ENCODE assay signal across 25 cellular contexts in the genomic region with DNA sequence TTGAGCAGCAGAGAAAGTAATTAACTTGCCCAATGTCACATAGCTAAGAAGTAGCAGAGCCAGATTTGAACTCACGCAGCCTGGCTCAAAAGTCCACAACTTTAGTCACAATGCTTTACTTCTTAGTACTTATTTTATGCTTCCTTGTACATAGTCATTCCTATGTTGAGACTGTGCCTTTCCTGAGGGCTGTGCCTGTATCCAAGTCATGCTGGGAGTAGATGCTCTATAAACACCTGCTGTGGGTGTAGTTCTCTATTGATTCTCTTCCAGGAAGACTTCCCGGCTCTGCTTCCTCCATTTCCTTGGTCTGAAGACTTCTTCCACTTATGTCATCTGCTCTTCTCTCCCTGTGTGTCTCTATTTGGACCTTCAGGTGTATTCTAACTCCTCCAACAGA. TPM values are rescaled to one million over a fixed set of nuclear protein-coding genes. Genes with fewer than 3 reads are reported as not detected.
A peak's percentile ranks its signal among the peaks of the same experiment; 100 is the strongest.
DNase-seq lines count a peak whose midpoint lies in the region; ATAC-seq and TF ChIP-seq lines count a peak whose summit lies in the region.
"Had no signal": no experiment of that assay in that cellular context is flagged by ENCODE, and none has a peak within 500 bp of the region (broad histone marks: within the 10 kb centered on the region; RNA-seq: fewer than 3 reads in every experiment).

No MANE protein-coding gene starts in this region.

- intact Hi-C loops in Panc1 (cut with micrococcal nuclease; ENCODE audit: unreplicated experiment): no loop called here
- intact Hi-C loops in psoas muscle (cut with DNase I): no loop called here

- TF ChIP-seq CTCF in Panc1 (IDR thresholded peaks at IDR 0.05): no peak
- no peak for TF ChIP-seq CTCF in psoas muscle (IDR thresholded peaks at IDR 0.05)

- H3K4me1 ChIP-seq in BLaER1 treated with 17β-estradiol and CSF1 and Interleukin-3, amounts not matched to agents 10 nM and 100 nM: peaks cover 67 to 79% (median 72%) of the 10 kb centered on the region in 10 experiments
- no peaks in the 10 kb centered on the region for H3K4me1 ChIP-seq in Panc1 (ENCODE audit: control insufficient read depth, insufficient read depth, low read length)
- H3K4me1 ChIP-seq in psoas muscle: peaks cover 6% of the 10 kb centered on the region

- WGBS in psoas muscle, 3 donors: 47 to 83% (median 75%) methylated on average over 2 of the region's 2 CpGs

- no peak overlapping the region for H3K4me3 ChIP-seq in BLaER1 treated with 17β-estradiol and CSF1 and Interleukin-3, amounts not matched to agents 10 nM and 100 nM
- H3K4me3 ChIP-seq in Panc1 (ENCODE audit: low read depth in 2 of 2, low read length in 2 of 2) (no peak overlapping the region), psoas muscle (no peak overlapping the region)
- H3K4me3 ChIP-seq: BLaER1, GM12878, GM23338 had no signal

- CTCF ChIA-PET in Panc1 (lab: Charles Lee): no interaction called here

- H4K20me1 ChIP-seq in BLaER1 treated with 17β-estradiol and CSF1 and Interleukin-3, amounts not matched to agents 10 nM and 100 nM: no peaks in the 10 kb centered on the region
- H4K20me1 ChIP-seq: BLaER1 had no signal

- H3K27me3 ChIP-seq in BLaER1 treated with 17β-estradiol and CSF1 and Interleukin-3, amounts not matched to agents 10 nM and 100 nM: no peaks in the 10 kb centered on the region
- H3K27me3 ChIP-seq in Panc1 (ENCODE audit: control insufficient read depth, insufficient read depth, low read length) (no peaks in the 10 kb centered on the region), psoas muscle (ENCODE audit: insufficient read depth in 3 of 3, low read length in 2 of 3) (no peaks in the 10 kb centered on the region)
- H3K27me3 ChIP-seq: BLaER1 had no signal

- DNase-seq in NCI-H345 (lab: John Stamatoyannopoulos, UW) (peak; percentile 62), Panc1 (ENCODE audit: low read depth, low spot score) (no peak), psoas muscle (no peak), NCI-H2171 (lab: John Stamatoyannopoulos, UW) (no peak), NCI-H82 treated with DMSO at 0.1 percent for 48 hours (lab: John Stamatoyannopoulos, UW; ENCODE audit: unreplicated experiment) (no peak)
- DNase-seq: 8988T; CD4-positive, CD25-positive, alpha-beta regulatory T cell; CD8-positive, alpha-beta memory T cell; COR-L47; DMS 273 treated with DMSO at 0.1 percent for 48 hours; DMS53; DND-41; EL; HCEC 1CT; HFFc6; IMR-90 had no signal

- in situ Hi-C loops in Panc1 (cut with HindIII; ENCODE audit: low pct_unique_long_range_greater_than_20kb, low sequenced_read_pairs): no loop called here

- peak overlapping the region in 9 of 11 experiments; percentile 17 to 95 (median 94); a peak in 10 of 22 replicates for H3K27ac ChIP-seq in BLaER1 treated with 17β-estradiol and CSF1 and Interleukin-3, amounts not matched to agents 10 nM and 100 nM
- H3K27ac ChIP-seq in Panc1 (ENCODE audit: low read length): no peak overlapping the region
- no peak overlapping the region for H3K27ac ChIP-seq in psoas muscle

- H3K9me3 ChIP-seq in BLaER1 treated with 17β-estradiol and CSF1 and Interleukin-3, amounts not matched to agents 10 nM and 100 nM (replicated peaks in 1 of 11): peaks cover 0 to 8% (median 0%) of the 10 kb centered on the region in 11 experiments; a peak in 2 of 22 replicates
- no peaks in the 10 kb centered on the region for H3K9me3 ChIP-seq in Panc1 (ENCODE audit: control insufficient read depth, insufficient read depth, low read depth, low read length)
- H3K9me3 ChIP-seq in psoas muscle: no peaks in the 10 kb centered on the region
- H3K9me3 ChIP-seq: BLaER1 had no signal

- TSS peak; percentile 53 for BruUV-seq in Panc1 (replicated peaks; lab: Mats Ljungman, UMichigan)

- peak overlapping the region in 1 of 11 experiments; percentile 16; a peak in 1 of 22 replicates for H3K9ac ChIP-seq in BLaER1 treated with 17β-estradiol and CSF1 and Interleukin-3, amounts not matched to agents 10 nM and 100 nM
- H3K9ac ChIP-seq: BLaER1 had no signal

- no peak for ATAC-seq in Panc1
- peak in 3 of 4 donors; percentile 3 to 13 (median 9) for ATAC-seq in psoas muscle
- ATAC-seq in GM18909 (IDR thresholded peaks at IDR 0.05; ENCODE audit: poor library complexity, unreplicated experiment): no peak
- ATAC-seq in HG02938 (IDR thresholded peaks at IDR 0.05; ENCODE audit: unreplicated experiment): no peak
- ATAC-seq: GM12878, GM23338 had no signal

- peaks cover 0 to 64% (median 57%) of the 10 kb centered on the region in 11 experiments; a peak in 18 of 22 replicates for H3K36me3 ChIP-seq in BLaER1 treated with 17β-estradiol and CSF1 and Interleukin-3, amounts not matched to agents 10 nM and 100 nM
- H3K36me3 ChIP-seq in Panc1 (ENCODE audit: control insufficient read depth, insufficient read depth, low read length) (no peaks in the 10 kb centered on the region; the same call in 1 of the 2 replicates), psoas muscle (ENCODE audit: insufficient read depth in 1 of 2, low read depth in 1 of 2) (no peaks in the 10 kb centered on the region)

- H3K4me2 ChIP-seq in BLaER1 treated with 17β-estradiol and CSF1 and Interleukin-3, amounts not matched to agents 10 nM and 100 nM: peak overlapping the region in 10 of 11 experiments; percentile 3 to 87 (median 40); a peak in 9 of 22 replicates
- H3K4me2 ChIP-seq: BLaER1, GM23338 had no signal

- POLR2A ChIA-PET in Panc1 (lab: Charles Lee): interaction anchor here (0.6 kb wide), 1 partner anchor 206 kb away, joined by 7 read pairs; no protein-coding TSS in a partner anchor

RNA-seq across cellular contexts. Expression of a gene that starts 16.6 kb away (rescaled TPM):
- total RNA-seq in Panc1 (2021; ENCODE audit: unreplicated experiment) (25.6 TPM), psoas muscle (under 1 TPM; 0.07 to 0.24 (median 0.16) TPM)
- 10.8 TPM for polyA plus RNA-seq in Panc1 (2012; ENCODE audit: insufficient read length)
- under 1 TPM; 0.01 to 0.17 (median 0.04) TPM for polyA plus RNA-seq in psoas muscle
- polyA plus RNA-seq: CD8-positive, alpha-beta memory T cell had no signal

RNA-seq across cellular contexts. Expression of a gene that starts 23.8 kb away (rescaled TPM):
- not detected for total RNA-seq in Panc1 (2021; ENCODE audit: unreplicated experiment)
- polyA plus RNA-seq in Panc1 (2012; ENCODE audit: insufficient read length): not detected
- under 1 TPM in 1 of 4 donors, not detected in 3; 0.69 TPM for total RNA-seq in psoas muscle
- polyA plus RNA-seq in psoas muscle: under 1 TPM in 2 of 3 donors, not detected in 1; 0.12 to 0.13 TPM
- total RNA-seq: A673, G401, GM23338, HFFc6, IMR-90 had no signal
- polyA plus RNA-seq: AG04450, GM23338, IMR-90 had no signal

RNA-seq across cellular contexts. Expression of a gene that starts 35.9 kb away (rescaled TPM):
- total RNA-seq in Panc1 (2021; ENCODE audit: unreplicated experiment) (211 TPM), psoas muscle (10 to 100 TPM; 44.3 to 77.5 (median 70.8) TPM)
- polyA plus RNA-seq in Panc1 (2012; ENCODE audit: insufficient read length): 269 TPM
- polyA plus RNA-seq in psoas muscle: 10 to 100 TPM; 62.6 to 74.4 (median 67.5) TPM

RNA-seq across cellular contexts. Expression of a gene that starts 45.6 kb away (rescaled TPM):
- total RNA-seq in Panc1 (2021; ENCODE audit: unreplicated experiment) (44.4 TPM), psoas muscle (10 to 100 TPM; 30.6 to 77.5 (median 69.6) TPM)
- polyA plus RNA-seq in Panc1 (2012; ENCODE audit: insufficient read length): 39.2 TPM
- 100 to 1,000 TPM in 2 of 3 donors, 10 to 100 TPM in 1; 55.0 to 110 (median 103) TPM for polyA plus RNA-seq in psoas muscle

RNA-seq across cellular contexts. Expression of a gene that starts 55.1 kb away (rescaled TPM):
- 30.9 TPM for total RNA-seq in Panc1 (2021; ENCODE audit: unreplicated experiment)
- polyA plus RNA-seq in Panc1 (2012; ENCODE audit: insufficient read length): 35.0 TPM
- 100 to 1,000 TPM; 126 to 258 (median 188) TPM for total RNA-seq in psoas muscle
- polyA plus RNA-seq in psoas muscle: 10 to 100 TPM; 43.1 to 65.3 (median 58.4) TPM

Comparison
In these comparisons a context has a peak if more than half of its experiments do, and no peak if none do; other contexts are left out.
1. H3K27ac ChIP-seq: peak in BLaER1 treated with 17β-estradiol and CSF1 and Interleukin-3, amounts not matched to agents 10 nM and 100 nM (9 of 11); none in Panc1 (single experiment) and psoas muscle (single experiment).
2. ATAC-seq: peak in psoas muscle (3 of 4); none in Panc1 (single experiment), GM18909 (single experiment) and HG02938 (single experiment).
3. RNA of a gene that starts 16.6 kb away (total RNA-seq): 25.6 TPM in Panc1 (single experiment); 0.07 to 0.24 TPM in psoas muscle; every median in the first group is over 10 times any median in the second.